In genomic region chr3:120052685-120053084, GRCh38 we compare ENCODE assay signal across 14 cellular contexts. TPM values are rescaled to one million over a fixed set of nuclear protein-coding genes. Genes with fewer than 3 reads are reported as not detected.
A peak's percentile ranks its signal among the peaks of the same experiment; 100 is the strongest.
DNase-seq lines count a peak whose midpoint lies in the region; ATAC-seq, FAIRE-seq and TF ChIP-seq lines count a peak whose summit lies in the region.
"Had no signal": no experiment of that assay in that cellular context is flagged by ENCODE, and none has a peak within 500 bp of the region (broad histone marks: within the 10 kb centered on the region; RNA-seq: fewer than 3 reads in every experiment).

No MANE protein-coding gene starts in this region.

- peaks cover 35% of the 10 kb centered on the region for H3K4me1 Mint-ChIP-seq in T-helper 1 cell treated with Interleukin-12 subunit alpha and Interleukin-12 subunit beta and Interleukin-4 antibody, amounts not matched to agents 30 μg/mL and 1 μg/mL, for 36 hours (ENCODE audit: low read depth)
- H3K4me1 Mint-ChIP-seq in naive thymus-derived CD4-positive, alpha-beta T cell = peaks cover 34 to 94% (median 81%) of the 10 kb centered on the region in 7 donors

- CTCF ChIA-PET in HEK293 (lab: Yijun Ruan, JAX) = no interaction called here
- CTCF ChIA-PET in naive thymus-derived CD4-positive, alpha-beta T cell (lab: Charles Lee) = no interaction called here

- H3K9me3 Mint-ChIP-seq in T-helper 1 cell treated with Interleukin-12 subunit alpha and Interleukin-12 subunit beta and Interleukin-4 antibody, amounts not matched to agents 30 μg/mL and 1 μg/mL, for 36 hours = peaks cover 4% of the 10 kb centered on the region
- H3K9me3 Mint-ChIP-seq in naive thymus-derived CD4-positive, alpha-beta T cell = peaks cover 0 to 29% (median 7%) of the 10 kb centered on the region in 11 donors

- H3K27ac ChIP-seq in HEK293 (ENCODE audit: extremely low read depth, low read depth, low read length) (no peak overlapping the region), body of pancreas (no peak overlapping the region)
- H3K27ac ChIP-seq in naive thymus-derived CD4-positive, alpha-beta T cell (ENCODE audit: low read depth, low read length) = no peak overlapping the region
- H3K27ac ChIP-seq: 22Rv1 had no signal

- H3K4me1 ChIP-seq in HEK293 (ENCODE audit: control insufficient read depth, insufficient read depth, low read length) = peaks cover 28% of the 10 kb centered on the region
- H3K4me1 ChIP-seq in naive thymus-derived CD4-positive, alpha-beta T cell (ENCODE audit: control insufficient read depth in 2 of 2, insufficient read depth in 2 of 2, low read length in 2 of 2) = peaks cover 21 to 32% of the 10 kb centered on the region in 2 donors
- H3K4me1 ChIP-seq in body of pancreas = peaks cover 20% of the 10 kb centered on the region

- TF ChIP-seq CTCF in HEK293 (tag by site-specific recombination; IDR thresholded peaks at IDR 0.05) (no peak), body of pancreas (IDR thresholded peaks at IDR 0.05) (no peak)

- no peaks in the 10 kb centered on the region for H3K27me3 ChIP-seq in naive thymus-derived CD4-positive, alpha-beta T cell (ENCODE audit: control insufficient read depth in 2 of 2, insufficient read depth in 2 of 2, low read length in 2 of 2)
- H3K27me3 ChIP-seq in body of pancreas = no peaks in the 10 kb centered on the region
- H3K27me3 ChIP-seq: neutrophil had no signal

- intact Hi-C loops in naive thymus-derived CD4-positive, alpha-beta T cell (cut with micrococcal nuclease) = loop anchor here in 1 of 2 donors (5.0 kb wide), 1 partner anchor 40 kb away; the partner anchor contains the start of gene GSK3B
- intact Hi-C loops in body of pancreas (cut with DNase I) = no loop called here

- H3K9me3 ChIP-seq in HEK293 (ENCODE audit: control insufficient read depth, insufficient read depth, low read depth, low read length) (no peaks in the 10 kb centered on the region), body of pancreas (no peaks in the 10 kb centered on the region)
- H3K9me3 ChIP-seq in naive thymus-derived CD4-positive, alpha-beta T cell (ENCODE audit: control insufficient read depth in 2 of 3, low read length in 3 of 3) = no peaks in the 10 kb centered on the region
- H3K9me3 ChIP-seq: neutrophil had no signal

- H3K27ac Mint-ChIP-seq in T-helper 1 cell treated with Interleukin-12 subunit alpha and Interleukin-12 subunit beta and Interleukin-4 antibody, amounts not matched to agents 30 μg/mL and 1 μg/mL, for 36 hours = peak overlapping the region; percentile 3
- peak overlapping the region in 5 of 9 donors; percentile 1 to 14 (median 4) for H3K27ac Mint-ChIP-seq in naive thymus-derived CD4-positive, alpha-beta T cell

- peak; percentile 27 for FAIRE-seq in RCC 7860 (lab: Jason Lieb, UNC)

- no peak for DNase-seq in T-helper 1 cell
- DNase-seq in RCC 7860 (ENCODE audit: low spot score) = no peak
- DNase-seq in naive thymus-derived CD4-positive, alpha-beta T cell = no peak
- DNase-seq in NCI-H446 treated with DMSO at 0.1 percent for 48 hours (lab: John Stamatoyannopoulos, UW) = no peak
- DNase-seq in RPMI8226 = no peak
- no peak for DNase-seq in body of pancreas
- DNase-seq: EL; islet precursor cell; NCI-H1436; stimulated activated CD4-positive, alpha-beta T cell treated with anti-CD3 and anti-CD28 coated beads, Interleukin-1b, Interleukin-23, amount 100 ng/mL, for 48 hours had no signal

- H3K4me3 ChIP-seq in HEK293 (ENCODE audit: low read depth, low read length) (no peak overlapping the region), body of pancreas (no peak overlapping the region)
- H3K4me3 ChIP-seq in naive thymus-derived CD4-positive, alpha-beta T cell (ENCODE audit: low read length) = no peak overlapping the region

- no peaks in the 10 kb centered on the region for H3K27me3 Mint-ChIP-seq in T-helper 1 cell treated with Interleukin-12 subunit alpha and Interleukin-12 subunit beta and Interleukin-4 antibody, amounts not matched to agents 30 μg/mL and 1 μg/mL, for 36 hours (ENCODE audit: low read depth)
- no peaks in the 10 kb centered on the region for H3K27me3 Mint-ChIP-seq in naive thymus-derived CD4-positive, alpha-beta T cell

- 76 to 80% methylated on average over 3 of the region's 3 CpGs for WGBS in body of pancreas, 2 donors

- no peak for ATAC-seq in naive thymus-derived CD4-positive, alpha-beta T cell
- no peak for ATAC-seq in body of pancreas

- H3K36me3 Mint-ChIP-seq in T-helper 1 cell treated with Interleukin-12 subunit alpha and Interleukin-12 subunit beta and Interleukin-4 antibody, amounts not matched to agents 30 μg/mL and 1 μg/mL, for 36 hours (ENCODE audit: low read depth) = peaks cover 24% of the 10 kb centered on the region
- H3K36me3 Mint-ChIP-seq in naive thymus-derived CD4-positive, alpha-beta T cell = peaks cover 0 to 44% (median 33%) of the 10 kb centered on the region in 5 donors

- TF ChIP-seq POLR2A in body of pancreas (IDR thresholded peaks at IDR 0.05) = no peak

- H3K4me3 Mint-ChIP-seq in T-helper 1 cell treated with Interleukin-12 subunit alpha and Interleukin-12 subunit beta and Interleukin-4 antibody, amounts not matched to agents 30 μg/mL and 1 μg/mL, for 36 hours = no peak overlapping the region
- peak overlapping the region in 9 of 10 donors; percentile 0 to 72 (median 55) for H3K4me3 Mint-ChIP-seq in naive thymus-derived CD4-positive, alpha-beta T cell

- H3K36me3 ChIP-seq in HEK293 (ENCODE audit: control insufficient read depth in 2 of 2, insufficient read depth in 1 of 2, low read length in 2 of 2) (no peaks in the 10 kb centered on the region), body of pancreas (replicated peaks in 1 of 2; ENCODE audit: insufficient read depth in 1 of 2, low read depth in 2 of 2) (no peaks in the 10 kb centered on the region)
- H3K36me3 ChIP-seq in naive thymus-derived CD4-positive, alpha-beta T cell (ENCODE audit: control insufficient read depth in 2 of 3, insufficient read depth in 3 of 3, low read length in 3 of 3) = no peaks in the 10 kb centered on the region
- H3K36me3 ChIP-seq: neutrophil had no signal

- POLR2A ChIA-PET in HEK293 (lab: Yijun Ruan, JAX) = interaction anchor here (1.4 kb wide), 1 partner anchor 43 kb away, joined by 3 read pairs; no protein-coding TSS in a partner anchor
- POLR2A ChIA-PET in naive thymus-derived CD4-positive, alpha-beta T cell (lab: Charles Lee) = interaction anchor here (1.0 kb wide), 1 partner anchor 42 kb away, joined by 3 read pairs; no protein-coding TSS in a partner anchor

TF ChIP-seq in HEK293, 187 proteins besides CTCF, POLR2A, EP300 and RAD21:
- TF ChIP-seq ATF2 (tag by site-specific recombination; IDR thresholded peaks at IDR 0.05; ENCODE audit: low read depth) = peak; percentile 40; the same call in 1 of the 2 replicates
- TF ChIP-seq ZBTB10 (tag by site-specific recombination; IDR thresholded peaks at IDR 0.05) = no peak

RNA-seq across cellular contexts. Expression of gene GSK3B, which starts 41.6 kb away (rescaled TPM):
- 10 to 100 TPM; 32.9 to 42.9 (median 38.6) TPM for total RNA-seq in naive thymus-derived CD4-positive, alpha-beta T cell
- polyA plus RNA-seq in naive thymus-derived CD4-positive, alpha-beta T cell = 10 to 100 TPM; 13.4 to 15.7 TPM
- 10 to 100 TPM; 15.0 to 18.8 TPM for total RNA-seq in body of pancreas
